In the genomic region with DNA sequence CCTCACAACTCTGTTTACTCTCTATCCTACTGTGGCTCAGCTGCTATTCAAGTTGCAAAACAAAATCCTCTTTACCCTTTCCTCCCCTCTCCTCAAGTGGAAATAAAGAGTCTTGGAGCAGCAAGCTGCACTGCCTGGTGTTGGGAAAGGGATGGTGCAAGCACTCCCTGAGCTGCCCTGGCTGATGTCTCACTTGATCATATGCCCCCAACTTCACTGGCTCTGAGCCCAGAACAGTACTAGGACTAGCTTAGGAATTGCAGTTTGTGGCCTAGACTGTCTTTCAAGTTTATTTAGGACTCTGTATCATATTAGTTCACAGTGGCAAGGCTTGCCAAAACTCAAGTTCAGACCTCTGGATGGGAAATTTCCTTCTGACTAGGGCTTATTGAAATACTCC, we compare ENCODE assay signal across 11 cellular contexts.
DNase-seq lines count a peak whose midpoint lies in the region; ATAC-seq and TF ChIP-seq lines count a peak whose summit lies in the region.
"Had no signal": no experiment of that assay in that cellular context is flagged by ENCODE, and none has a peak within 500 bp of the region (broad histone marks: within the 10 kb centered on the region; RNA-seq: fewer than 3 reads in every experiment).

No MANE protein-coding gene starts in this region.

- DNase-seq in GM04504 (ENCODE audit: low read depth), result peak; percentile 50
- DNase-seq in RPMI7951 (ENCODE audit: low read depth), result peak; percentile 2
- DNase-seq in fibroblast of gingiva (ENCODE audit: low read depth), result peak; percentile 78
- DNase-seq in retinal pigment epithelial cell (ENCODE audit: low read depth), result peak; percentile 93
- DNase-seq: activated naive CD4-positive, alpha-beta T cell treated with anti-CD3 and anti-CD28 coated beads, Interleukin-2, amount 10 ng/mL, durations not matched to agents 7 days and 5 days; dermis blood vessel endothelial cell; NCI-H1436 treated with DMSO at 0.1 percent for 48 hours; substantia nigra had no signal

- TF ChIP-seq CTCF in retinal pigment epithelial cell (conservative IDR thresholded peaks at IDR 0.05; ENCODE audit: low read depth, low read length), result peak; percentile 52

- no peak overlapping the region for H3K4me3 ChIP-seq in retinal pigment epithelial cell (ENCODE audit: low read length)

- ATAC-seq in HG03097 (IDR thresholded peaks at IDR 0.05; ENCODE audit: low FRiP score, unreplicated experiment), result no peak
- no peak for ATAC-seq in HG02973 (IDR thresholded peaks at IDR 0.05; ENCODE audit: unreplicated experiment)
- no peak for ATAC-seq in HG03571 (IDR thresholded peaks at IDR 0.05; ENCODE audit: unreplicated experiment)

Comparison
In these comparisons a context has a peak if more than half of its experiments do, and no peak if none do; other contexts are left out.
1. DNase-seq: peak in every context shown above with its lines; median percentile 93 in retinal pigment epithelial cell; 78 in fibroblast of gingiva; 50 in GM04504; 2 in RPMI7951.